19 cellular contexts compared by ENCODE assay signal in the genomic region with DNA sequence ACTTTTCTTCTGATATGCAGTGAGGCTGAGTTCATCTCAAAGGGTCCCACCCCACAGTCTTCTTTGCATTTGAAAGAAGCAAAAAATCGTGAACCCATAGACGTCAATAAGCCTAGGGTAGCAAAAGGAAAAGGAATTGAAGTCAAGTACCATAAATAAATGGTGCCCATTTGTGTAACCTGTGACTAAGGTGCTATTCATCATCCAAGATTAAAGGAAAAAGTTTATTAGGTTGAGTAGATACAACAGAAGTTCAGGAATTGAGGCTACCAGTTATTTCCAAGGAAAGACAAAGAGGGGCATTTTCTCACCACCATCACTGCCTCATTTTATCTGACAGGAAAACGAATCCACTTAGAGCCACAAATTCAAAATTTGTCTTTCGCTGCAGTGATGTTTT.
"Had no signal": no experiment of that assay in that cellular context is flagged by ENCODE, and none has a peak within 500 bp of the region (broad histone marks: within the 10 kb centered on the region; RNA-seq: fewer than 3 reads in every experiment).

No MANE protein-coding gene starts in this region.

- H3K4me3 ChIP-seq: coronary artery, dorsolateral prefrontal cortex, esophagus muscularis mucosa, gastrocnemius medialis, heart right ventricle, left lung, lower lobe of right lung, mucosa of descending colon had no signal

- H3K4me1 ChIP-seq: esophagus muscularis mucosa, gastrocnemius medialis, left lung, lower lobe of right lung had no signal

- H3K27me3 ChIP-seq: dorsolateral prefrontal cortex, esophagus muscularis mucosa, gastrocnemius medialis, heart right ventricle, left lung had no signal

- DNase-seq: dermis blood vessel endothelial cell; dorsolateral prefrontal cortex; effector CD4-positive, alpha-beta T cell; effector memory CD4-positive, alpha-beta T cell; foreskin melanocyte; gastrocnemius medialis; glutamatergic neuron; head of caudate nucleus; heart right ventricle; hippocampal formation; left cardiac atrium; left lung; left ventricle myocardium superior; lower lobe of right lung; mesenchymal stem cell; mucosa of descending colon; naive B cell had no signal

- ATAC-seq: gastrocnemius medialis, heart right ventricle, left cardiac atrium, left lung, left ventricle myocardium superior, lower lobe of right lung, mucosa of descending colon had no signal

- H3K36me3 ChIP-seq: esophagus muscularis mucosa, gastrocnemius medialis, heart right ventricle, left lung, lower lobe of right lung had no signal

- H3K9me3 ChIP-seq: esophagus muscularis mucosa, gastrocnemius medialis, heart right ventricle, left lung, lower lobe of right lung, mucosa of descending colon had no signal

- H3K27ac ChIP-seq: coronary artery, dorsolateral prefrontal cortex, esophagus muscularis mucosa, gastrocnemius medialis, heart right ventricle, left lung, lower lobe of right lung had no signal
